In genomic region chr7:21383217-21383832, GRCh38 we compare ENCODE assay signal across 13 cellular contexts.
A peak's percentile ranks its signal among the peaks of the same experiment; 100 is the strongest.
DNase-seq lines count a peak whose midpoint lies in the region; ATAC-seq lines count a peak whose summit lies in the region.
"Had no signal": no experiment of that assay in that cellular context is flagged by ENCODE, and none has a peak within 500 bp of the region (broad histone marks: within the 10 kb centered on the region; RNA-seq: fewer than 3 reads in every experiment).

No MANE protein-coding gene starts in this region.

- H3K4me3 Mint-ChIP-seq in T-helper 1 cell treated with Interleukin-12 subunit alpha and Interleukin-12 subunit beta and Interleukin-4 antibody, amounts not matched to agents 30 μg/mL and 1 μg/mL, for 36 hours: peak overlapping the region; percentile 53
- H3K4me3 Mint-ChIP-seq: activated naive CD4-positive, alpha-beta T cell treated with anti-CD3 and anti-CD28 coated beads, Interleukin-2, amount 50 U/mL, for 24 hours had no signal

- H3K36me3 Mint-ChIP-seq in T-helper 1 cell treated with Interleukin-12 subunit alpha and Interleukin-12 subunit beta and Interleukin-4 antibody, amounts not matched to agents 30 μg/mL and 1 μg/mL, for 36 hours (ENCODE audit: low read depth): peaks cover 11% of the 10 kb centered on the region
- H3K36me3 Mint-ChIP-seq: activated naive CD4-positive, alpha-beta T cell treated with anti-CD3 and anti-CD28 coated beads, Interleukin-2, amount 50 U/mL, for 24 hours had no signal

- peak overlapping the region; percentile 80 for H3K27ac Mint-ChIP-seq in T-helper 1 cell treated with Interleukin-12 subunit alpha and Interleukin-12 subunit beta and Interleukin-4 antibody, amounts not matched to agents 30 μg/mL and 1 μg/mL, for 36 hours
- H3K27ac Mint-ChIP-seq: activated naive CD4-positive, alpha-beta T cell treated with anti-CD3 and anti-CD28 coated beads, Interleukin-2, amount 50 U/mL, for 24 hours had no signal

- H3K9me3 Mint-ChIP-seq in T-helper 1 cell treated with Interleukin-12 subunit alpha and Interleukin-12 subunit beta and Interleukin-4 antibody, amounts not matched to agents 30 μg/mL and 1 μg/mL, for 36 hours: peaks cover 12% of the 10 kb centered on the region
- H3K9me3 Mint-ChIP-seq: activated naive CD4-positive, alpha-beta T cell treated with anti-CD3 and anti-CD28 coated beads, Interleukin-2, amount 50 U/mL, for 24 hours had no signal

- H3K27me3 Mint-ChIP-seq in T-helper 1 cell treated with Interleukin-12 subunit alpha and Interleukin-12 subunit beta and Interleukin-4 antibody, amounts not matched to agents 30 μg/mL and 1 μg/mL, for 36 hours (ENCODE audit: low read depth): no peaks in the 10 kb centered on the region
- H3K27me3 Mint-ChIP-seq: activated naive CD4-positive, alpha-beta T cell treated with anti-CD3 and anti-CD28 coated beads, Interleukin-2, amount 50 U/mL, for 24 hours had no signal

- ATAC-seq in GM18511 (IDR thresholded peaks at IDR 0.05; ENCODE audit: unreplicated experiment): peak; percentile 63
- peak; percentile 42 for ATAC-seq in GM21360 (IDR thresholded peaks at IDR 0.05; ENCODE audit: unreplicated experiment)
- ATAC-seq in HG02981 (IDR thresholded peaks at IDR 0.05; ENCODE audit: unreplicated experiment): peak; percentile 31

- DNase-seq in midbrain (lab: John Stamatoyannopoulos, UW) (no peak), NCI-H345 treated with DMSO at 0.1 percent for 48 hours (lab: John Stamatoyannopoulos, UW; ENCODE audit: unreplicated experiment) (no peak), head of caudate nucleus (no peak), ecto neural progenitor cell (ENCODE audit: low spot score) (no peak)
- DNase-seq: effector memory CD4-positive, alpha-beta T cell; hypothalamus; NCI-H1694 treated with DMSO at 0.1 percent for 48 hours; WERI-Rb-1 had no signal

- intact Hi-C loops in head of caudate nucleus (cut with DNase I): no loop called here

- H3K4me1 Mint-ChIP-seq in T-helper 1 cell treated with Interleukin-12 subunit alpha and Interleukin-12 subunit beta and Interleukin-4 antibody, amounts not matched to agents 30 μg/mL and 1 μg/mL, for 36 hours (ENCODE audit: low read depth): peaks cover 34% of the 10 kb centered on the region
